ENCODE assay signal across 8 cellular contexts in the genomic region with DNA sequence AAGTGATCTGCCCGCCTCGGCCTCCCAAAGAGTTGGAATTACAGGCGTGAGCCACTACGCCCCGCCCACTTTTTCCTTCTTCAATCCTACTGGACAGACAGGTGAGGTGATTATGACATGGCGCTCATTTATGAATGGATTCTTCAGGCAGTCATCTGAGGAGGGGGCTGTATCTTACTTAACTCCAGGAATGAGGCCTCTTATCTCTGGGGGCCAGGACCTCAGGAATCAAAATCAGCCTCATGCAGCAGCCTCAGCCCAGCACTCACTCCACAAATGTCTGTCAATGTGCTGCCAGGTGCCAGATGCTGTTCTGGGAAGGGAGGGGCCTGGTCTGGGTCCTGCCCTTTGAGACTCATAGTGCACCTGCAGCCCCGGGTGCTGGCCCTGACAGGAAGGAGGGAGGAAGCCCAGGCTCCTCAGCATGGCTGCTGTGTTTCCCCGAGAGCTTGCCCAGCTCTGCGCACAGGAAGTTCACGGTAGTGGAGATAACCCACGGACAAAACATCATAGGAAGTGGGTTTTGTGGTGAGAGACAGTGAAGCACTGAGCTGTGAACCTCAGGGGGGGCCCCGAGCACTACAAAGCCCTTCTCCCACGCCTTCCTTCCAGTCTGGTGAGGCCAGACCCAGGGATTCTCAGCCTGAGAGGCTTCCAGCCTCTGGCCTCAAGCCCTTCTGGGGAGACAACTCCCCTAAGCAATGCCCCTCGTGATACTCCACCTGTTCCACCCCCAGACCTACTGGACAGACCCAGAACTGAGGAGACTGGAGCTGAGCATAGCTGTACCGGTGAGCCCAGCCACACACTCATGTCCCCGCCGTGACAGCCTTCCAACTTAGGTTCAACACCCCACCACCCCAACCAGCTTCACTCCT. TPM values are rescaled to one million over a fixed set of nuclear protein-coding genes. Genes with fewer than 3 reads are reported as not detected.
DNase-seq lines count a peak whose midpoint lies in the region; ATAC-seq lines count a peak whose summit lies in the region.

No MANE protein-coding gene starts in this region.

- peak; percentile 96 for ATAC-seq in HG02973 (IDR thresholded peaks at IDR 0.05; ENCODE audit: unreplicated experiment)

- peak; percentile 54 for DNase-seq in DMS153 (lab: John Stamatoyannopoulos, UW)
- DNase-seq in DMS153 treated with DMSO at 0.1 percent for 48 hours (lab: John Stamatoyannopoulos, UW; ENCODE audit: unreplicated experiment), result no peak
- DNase-seq in NK-92 (lab: John Stamatoyannopoulos, UW; ENCODE audit: unreplicated experiment), result peak; percentile 53
- peak; percentile 86 for DNase-seq in activated CD8-positive, alpha-beta memory T cell treated with anti-CD3 and anti-CD28 coated beads, Interleukin-2, amount 50 U/mL, for 1 hour (ENCODE audit: extremely low read depth)
- peak; percentile 93 for DNase-seq in glomerular visceral epithelial cell (ENCODE audit: extremely low spot score)
- DNase-seq in stimulated activated CD4-positive, alpha-beta T cell treated with anti-CD3 and anti-CD28 coated beads, Interleukin-2, amount 100 ng/mL, for 4 hours (ENCODE audit: low read depth), result peak; percentile 79
- no peak for DNase-seq in HT-29 (ENCODE audit: low spot score)

RNA-seq across cellular contexts. Expression of gene GALNT6, which starts 22.3 kb away (rescaled TPM):
- 6.1 and 16.3 TPM in 2 replicates for total RNA-seq in HT-29 (2014; rRNA removed; shearing (Covaris generic))

RNA-seq across cellular contexts. Expression of gene CELA1, which starts 22.4 kb away (rescaled TPM):
- not detected in 2 replicates for total RNA-seq in HT-29 (2014; rRNA removed; shearing (Covaris generic))

RNA-seq across cellular contexts. Expression of gene BIN2, which starts 44.9 kb away (rescaled TPM):
- 0.42 and 0.56 TPM in 2 replicates for total RNA-seq in HT-29 (2014; rRNA removed; shearing (Covaris generic))

RNA-seq across cellular contexts. Expression of gene SLC4A8, which starts 55.8 kb away (rescaled TPM):
- total RNA-seq in HT-29 (2014; rRNA removed; shearing (Covaris generic)), result not detected in 2 replicates

Comparison
In these comparisons a context has a peak if more than half of its experiments do, and no peak if none do; other contexts are left out.
1. DNase-seq: peak in DMS153 (single experiment), NK-92 (single experiment), activated CD8-positive, alpha-beta memory T cell treated with anti-CD3 and anti-CD28 coated beads, Interleukin-2, amount 50 U/mL, for 1 hour (single experiment), glomerular visceral epithelial cell (single experiment) and stimulated activated CD4-positive, alpha-beta T cell treated with anti-CD3 and anti-CD28 coated beads, Interleukin-2, amount 100 ng/mL, for 4 hours (single experiment); none in DMS153 treated with DMSO at 0.1 percent for 48 hours (single experiment) and HT-29 (single experiment).